2 cellular contexts compared by ENCODE assay signal in the genomic region with DNA sequence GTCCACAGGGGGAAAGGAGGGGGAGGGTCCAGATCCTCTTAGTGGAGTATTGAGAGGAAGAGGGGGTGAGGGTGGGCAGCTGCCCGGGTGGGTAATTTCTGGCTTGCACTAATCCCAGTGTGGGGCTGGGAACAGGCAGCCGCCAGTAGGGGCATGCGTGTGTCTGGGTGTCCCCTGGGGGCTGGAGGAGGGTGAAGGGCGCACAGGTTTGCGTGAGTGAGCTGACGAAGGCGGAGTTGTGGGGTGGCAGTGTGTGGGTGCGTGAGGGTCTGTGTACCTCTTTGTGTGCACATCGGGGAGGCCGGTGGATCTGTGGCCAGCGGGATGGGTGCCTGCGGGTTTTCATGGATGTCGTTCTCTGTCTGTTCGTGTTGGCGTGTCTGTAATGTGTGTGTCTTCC.
TF ChIP-seq lines count a peak whose summit lies in the region.

No MANE protein-coding gene starts in this region.

TF ChIP-seq in GM23338, 12 proteins besides CTCF, POLR2A, EP300 and RAD21 (continued from another document):
- TF ChIP-seq STAT1 (IDR thresholded peaks at IDR 0.05; ENCODE audit: unreplicated experiment): no peak
- TF ChIP-seq EZH2 (IDR thresholded peaks at IDR 0.05; ENCODE audit: low read depth, unreplicated experiment): no peak
- TF ChIP-seq, protein P1, sequence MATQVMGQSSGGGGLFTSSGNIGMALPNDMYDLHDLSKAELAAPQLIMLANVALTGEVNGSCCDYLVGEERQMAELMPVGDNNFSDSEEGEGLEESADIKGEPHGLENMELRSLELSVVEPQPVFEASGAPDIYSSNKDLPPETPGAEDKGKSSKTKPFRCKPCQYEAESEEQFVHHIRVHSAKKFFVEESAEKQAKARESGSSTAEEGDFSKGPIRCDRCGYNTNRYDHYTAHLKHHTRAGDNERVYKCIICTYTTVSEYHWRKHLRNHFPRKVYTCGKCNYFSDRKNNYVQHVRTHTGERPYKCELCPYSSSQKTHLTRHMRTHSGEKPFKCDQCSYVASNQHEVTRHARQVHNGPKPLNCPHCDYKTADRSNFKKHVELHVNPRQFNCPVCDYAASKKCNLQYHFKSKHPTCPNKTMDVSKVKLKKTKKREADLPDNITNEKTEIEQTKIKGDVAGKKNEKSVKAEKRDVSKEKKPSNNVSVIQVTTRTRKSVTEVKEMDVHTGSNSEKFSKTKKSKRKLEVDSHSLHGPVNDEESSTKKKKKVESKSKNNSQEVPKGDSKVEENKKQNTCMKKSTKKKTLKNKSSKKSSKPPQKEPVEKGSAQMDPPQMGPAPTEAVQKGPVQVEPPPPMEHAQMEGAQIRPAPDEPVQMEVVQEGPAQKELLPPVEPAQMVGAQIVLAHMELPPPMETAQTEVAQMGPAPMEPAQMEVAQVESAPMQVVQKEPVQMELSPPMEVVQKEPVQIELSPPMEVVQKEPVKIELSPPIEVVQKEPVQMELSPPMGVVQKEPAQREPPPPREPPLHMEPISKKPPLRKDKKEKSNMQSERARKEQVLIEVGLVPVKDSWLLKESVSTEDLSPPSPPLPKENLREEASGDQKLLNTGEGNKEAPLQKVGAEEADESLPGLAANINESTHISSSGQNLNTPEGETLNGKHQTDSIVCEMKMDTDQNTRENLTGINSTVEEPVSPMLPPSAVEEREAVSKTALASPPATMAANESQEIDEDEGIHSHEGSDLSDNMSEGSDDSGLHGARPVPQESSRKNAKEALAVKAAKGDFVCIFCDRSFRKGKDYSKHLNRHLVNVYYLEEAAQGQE (IDR thresholded peaks at IDR 0.05; ENCODE audit: unreplicated experiment): no peak
- TF ChIP-seq POLR2AphosphoS5 (IDR thresholded peaks at IDR 0.05; ENCODE audit: low read depth): no peak
- TF ChIP-seq CREB1 (CRISPR knock-in tag; IDR thresholded peaks at IDR 0.05; ENCODE audit: low read depth): no peak
- no peak for TF ChIP-seq NANOG (IDR thresholded peaks at IDR 0.05; ENCODE audit: borderline replicate concordance)
- TF ChIP-seq, protein P2, sequence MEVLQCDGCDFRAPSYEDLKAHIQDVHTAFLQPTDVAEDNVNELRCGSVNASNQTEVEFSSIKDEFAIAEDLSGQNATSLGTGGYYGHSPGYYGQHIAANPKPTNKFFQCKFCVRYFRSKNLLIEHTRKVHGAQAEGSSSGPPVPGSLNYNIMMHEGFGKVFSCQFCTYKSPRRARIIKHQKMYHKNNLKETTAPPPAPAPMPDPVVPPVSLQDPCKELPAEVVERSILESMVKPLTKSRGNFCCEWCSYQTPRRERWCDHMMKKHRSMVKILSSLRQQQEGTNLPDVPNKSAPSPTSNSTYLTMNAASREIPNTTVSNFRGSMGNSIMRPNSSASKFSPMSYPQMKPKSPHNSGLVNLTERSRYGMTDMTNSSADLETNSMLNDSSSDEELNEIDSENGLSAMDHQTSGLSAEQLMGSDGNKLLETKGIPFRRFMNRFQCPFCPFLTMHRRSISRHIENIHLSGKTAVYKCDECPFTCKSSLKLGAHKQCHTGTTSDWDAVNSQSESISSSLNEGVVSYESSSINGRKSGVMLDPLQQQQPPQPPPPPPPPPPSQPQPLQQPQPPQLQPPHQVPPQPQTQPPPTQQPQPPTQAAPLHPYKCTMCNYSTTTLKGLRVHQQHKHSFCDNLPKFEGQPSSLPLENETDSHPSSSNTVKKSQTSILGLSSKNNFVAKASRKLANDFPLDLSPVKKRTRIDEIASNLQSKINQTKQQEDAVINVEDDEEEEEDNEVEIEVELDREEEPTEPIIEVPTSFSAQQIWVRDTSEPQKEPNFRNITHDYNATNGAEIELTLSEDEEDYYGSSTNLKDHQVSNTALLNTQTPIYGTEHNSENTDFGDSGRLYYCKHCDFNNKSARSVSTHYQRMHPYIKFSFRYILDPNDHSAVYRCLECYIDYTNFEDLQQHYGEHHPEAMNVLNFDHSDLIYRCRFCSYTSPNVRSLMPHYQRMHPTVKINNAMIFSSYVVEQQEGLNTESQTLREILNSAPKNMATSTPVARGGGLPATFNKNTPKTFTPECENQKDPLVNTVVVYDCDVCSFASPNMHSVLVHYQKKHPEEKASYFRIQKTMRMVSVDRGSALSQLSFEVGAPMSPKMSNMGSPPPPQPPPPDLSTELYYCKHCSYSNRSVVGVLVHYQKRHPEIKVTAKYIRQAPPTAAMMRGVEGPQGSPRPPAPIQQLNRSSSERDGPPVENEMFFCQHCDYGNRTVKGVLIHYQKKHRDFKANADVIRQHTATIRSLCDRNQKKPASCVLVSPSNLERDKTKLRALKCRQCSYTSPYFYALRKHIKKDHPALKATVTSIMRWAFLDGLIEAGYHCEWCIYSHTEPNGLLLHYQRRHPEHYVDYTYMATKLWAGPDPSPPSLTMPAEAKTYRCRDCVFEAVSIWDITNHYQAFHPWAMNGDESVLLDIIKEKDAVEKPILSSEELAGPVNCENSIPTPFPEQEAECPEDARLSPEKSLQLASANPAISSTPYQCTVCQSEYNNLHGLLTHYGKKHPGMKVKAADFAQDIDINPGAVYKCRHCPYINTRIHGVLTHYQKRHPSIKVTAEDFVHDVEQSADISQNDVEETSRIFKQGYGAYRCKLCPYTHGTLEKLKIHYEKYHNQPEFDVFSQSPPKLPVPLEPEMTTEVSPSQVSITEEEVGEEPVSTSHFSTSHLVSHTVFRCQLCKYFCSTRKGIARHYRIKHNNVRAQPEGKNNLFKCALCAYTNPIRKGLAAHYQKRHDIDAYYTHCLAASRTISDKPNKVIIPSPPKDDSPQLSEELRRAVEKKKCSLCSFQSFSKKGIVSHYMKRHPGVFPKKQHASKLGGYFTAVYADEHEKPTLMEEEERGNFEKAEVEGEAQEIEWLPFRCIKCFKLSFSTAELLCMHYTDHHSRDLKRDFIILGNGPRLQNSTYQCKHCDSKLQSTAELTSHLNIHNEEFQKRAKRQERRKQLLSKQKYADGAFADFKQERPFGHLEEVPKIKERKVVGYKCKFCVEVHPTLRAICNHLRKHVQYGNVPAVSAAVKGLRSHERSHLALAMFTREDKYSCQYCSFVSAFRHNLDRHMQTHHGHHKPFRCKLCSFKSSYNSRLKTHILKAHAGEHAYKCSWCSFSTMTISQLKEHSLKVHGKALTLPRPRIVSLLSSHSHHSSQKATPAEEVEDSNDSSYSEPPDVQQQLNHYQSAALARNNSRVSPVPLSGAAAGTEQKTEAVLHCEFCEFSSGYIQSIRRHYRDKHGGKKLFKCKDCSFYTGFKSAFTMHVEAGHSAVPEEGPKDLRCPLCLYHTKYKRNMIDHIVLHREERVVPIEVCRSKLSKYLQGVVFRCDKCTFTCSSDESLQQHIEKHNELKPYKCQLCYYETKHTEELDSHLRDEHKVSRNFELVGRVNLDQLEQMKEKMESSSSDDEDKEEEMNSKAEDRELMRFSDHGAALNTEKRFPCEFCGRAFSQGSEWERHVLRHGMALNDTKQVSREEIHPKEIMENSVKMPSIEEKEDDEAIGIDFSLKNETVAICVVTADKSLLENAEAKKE (CRISPR knock-in tag; IDR thresholded peaks at IDR 0.05): no peak

TF ChIP-seq in SK-N-SH, 30 proteins besides CTCF, POLR2A, EP300 and RAD21 (continued from another document):
- TF ChIP-seq, protein P1 (IDR thresholded peaks at IDR 0.05; ENCODE audit: low read depth, low read length): no peak
- TF ChIP-seq, protein P3, sequence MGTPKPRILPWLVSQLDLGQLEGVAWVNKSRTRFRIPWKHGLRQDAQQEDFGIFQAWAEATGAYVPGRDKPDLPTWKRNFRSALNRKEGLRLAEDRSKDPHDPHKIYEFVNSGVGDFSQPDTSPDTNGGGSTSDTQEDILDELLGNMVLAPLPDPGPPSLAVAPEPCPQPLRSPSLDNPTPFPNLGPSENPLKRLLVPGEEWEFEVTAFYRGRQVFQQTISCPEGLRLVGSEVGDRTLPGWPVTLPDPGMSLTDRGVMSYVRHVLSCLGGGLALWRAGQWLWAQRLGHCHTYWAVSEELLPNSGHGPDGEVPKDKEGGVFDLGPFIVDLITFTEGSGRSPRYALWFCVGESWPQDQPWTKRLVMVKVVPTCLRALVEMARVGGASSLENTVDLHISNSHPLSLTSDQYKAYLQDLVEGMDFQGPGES (IDR thresholded peaks at IDR 0.05; ENCODE audit: low read depth, low read length): no peak
- no peak for TF ChIP-seq YY1 (IDR thresholded peaks at IDR 0.05; ENCODE audit: low read depth)
